In genomic region chr9:131116281-131117101, GRCh38 we compare ENCODE assay signal across 14 cellular contexts. TPM values are rescaled to one million over a fixed set of nuclear protein-coding genes. Genes with fewer than 3 reads are reported as not detected.
DNase-seq lines count a peak whose midpoint lies in the region; ATAC-seq and TF ChIP-seq lines count a peak whose summit lies in the region.
"Had no signal": no experiment of that assay in that cellular context is flagged by ENCODE, and none has a peak within 500 bp of the region (broad histone marks: within the 10 kb centered on the region; RNA-seq: fewer than 3 reads in every experiment).

No MANE protein-coding gene starts in this region.

- H3K4me3 Mint-ChIP-seq in activated CD4-positive, alpha-beta T cell treated with anti-CD3 and anti-CD28 coated beads for 36 hours: no peak overlapping the region
- H3K4me3 Mint-ChIP-seq: activated naive CD4-positive, alpha-beta T cell treated with anti-CD3 and anti-CD28 coated beads, Interleukin-2, amount 50 U/mL, for 24 hours; naive B cell had no signal

- dilution Hi-C loops in mammary epithelial cell (cut with HindIII; ENCODE audit: low sequenced_read_pairs): no loop called here

- TF ChIP-seq CTCF in breast epithelium (IDR thresholded peaks at IDR 0.05): no peak
- no peak for TF ChIP-seq CTCF in mammary epithelial cell (conservative IDR thresholded peaks at IDR 0.05 in 1 of 2, IDR thresholded peaks at IDR 0.05 in 1 of 2; ENCODE audit: extremely low read depth in 1 of 2, insufficient read depth in 1 of 2, low read depth in 1 of 2, low read length in 2 of 2)

- peak overlapping the region; percentile 86 for H3K23ac ChIP-seq in neuronal stem cell (ENCODE audit: low read depth, low read length, poor library complexity)

- H2BK5ac ChIP-seq in neuronal stem cell (ENCODE audit: low read length): peak overlapping the region; percentile 59

- H4K91ac ChIP-seq in neuronal stem cell (ENCODE audit: low read depth, low read length, poor library complexity): no peak overlapping the region

- H3K27ac ChIP-seq in breast epithelium: peak overlapping the region; percentile 48 to 52
- H3K27ac ChIP-seq in mammary epithelial cell (ENCODE audit: insufficient read depth, low read depth, low read length): no peak overlapping the region
- no peak overlapping the region for H3K27ac ChIP-seq in neuronal stem cell (replicated peaks; ENCODE audit: low read length)
- peak overlapping the region in 1 of 2 donors; percentile 39 for H3K27ac ChIP-seq in aorta (ENCODE audit: low read depth in 1 of 2, low read length in 2 of 2)
- H3K27ac ChIP-seq: colonic mucosa had no signal

- in situ Hi-C loops in mammary epithelial cell (cut with MboI; ENCODE audit: low sequenced_read_pairs in 2 of 2): no loop called here

- no peak overlapping the region for H3K18ac ChIP-seq in neuronal stem cell (ENCODE audit: low read length)

- no peak overlapping the region for H2BK15ac ChIP-seq in neuronal stem cell (ENCODE audit: low read length)

- H3K4me1 ChIP-seq in breast epithelium (no peaks in the 10 kb centered on the region), mammary epithelial cell (ENCODE audit: insufficient read depth, low read length) (peaks cover 15% of the 10 kb centered on the region), neuronal stem cell (ENCODE audit: control insufficient read depth in 2 of 2, insufficient read depth in 1 of 2, low read depth in 1 of 2, low read length in 2 of 2) (peaks cover 10 to 13% of the 10 kb centered on the region in 2 donors), aorta (ENCODE audit: control insufficient read depth in 1 of 2, insufficient read depth in 2 of 2, low read length in 2 of 2) (no peaks in the 10 kb centered on the region)
- H3K4me1 ChIP-seq: colonic mucosa had no signal

- no peak overlapping the region for H3K9ac ChIP-seq in mammary epithelial cell (ENCODE audit: insufficient read depth, low read length)
- H3K9ac ChIP-seq in neuronal stem cell (ENCODE audit: low read depth, low read length, poor library complexity): no peak overlapping the region

- no peaks in the 10 kb centered on the region for H3K36me3 Mint-ChIP-seq in activated CD4-positive, alpha-beta T cell treated with anti-CD3 and anti-CD28 coated beads for 36 hours (ENCODE audit: low read depth)
- H3K36me3 Mint-ChIP-seq: activated naive CD4-positive, alpha-beta T cell treated with anti-CD3 and anti-CD28 coated beads, Interleukin-2, amount 50 U/mL, for 24 hours; naive B cell had no signal

- WGBS in mammary epithelial cell (ENCODE audit: low coverage, missing lambda C conversion rate): 66% methylated on average over 12 of the region's 22 CpGs
- no CpG with 5 or more reads among the region's 22 CpGs for WGBS in neuronal stem cell (ENCODE audit: extremely low coverage in 2 of 2, insufficient read length in 2 of 2, insufficient replicate concordance in 1 of 2), 2 donors
- 56 to 59% methylated on average over 22 of the region's 22 CpGs for WGBS in aorta, 2 donors

- H2AK5ac ChIP-seq in neuronal stem cell (ENCODE audit: low read depth, low read length): no peak overlapping the region

- H3K27me3 ChIP-seq in breast epithelium (no peaks in the 10 kb centered on the region), mammary epithelial cell (ENCODE audit: insufficient read depth, low read length) (no peaks in the 10 kb centered on the region), neuronal stem cell (ENCODE audit: control insufficient read depth in 3 of 3, insufficient read depth in 3 of 3, low read depth in 1 of 3, low read length in 3 of 3) (no peaks in the 10 kb centered on the region), aorta (ENCODE audit: control insufficient read depth in 1 of 2, insufficient read depth in 2 of 2, low read length in 1 of 2) (no peaks in the 10 kb centered on the region)
- H3K27me3 ChIP-seq: colonic mucosa had no signal

- H3K4ac ChIP-seq in neuronal stem cell (ENCODE audit: low read length): no peak overlapping the region

- H3K9me3 Mint-ChIP-seq in activated CD4-positive, alpha-beta T cell treated with anti-CD3 and anti-CD28 coated beads for 36 hours (ENCODE audit: low read depth): no peaks in the 10 kb centered on the region
- H3K9me3 Mint-ChIP-seq: activated naive CD4-positive, alpha-beta T cell treated with anti-CD3 and anti-CD28 coated beads, Interleukin-2, amount 50 U/mL, for 24 hours; naive B cell had no signal

- BruUV-seq in mammary epithelial cell (replicated peaks; lab: Mats Ljungman, UMichigan): no TSS peak

- H3K4me2 ChIP-seq in mammary epithelial cell (ENCODE audit: insufficient read depth, low read depth, low read length): no peak overlapping the region
- no peak overlapping the region for H3K4me2 ChIP-seq in neuronal stem cell (ENCODE audit: insufficient read depth, low read length, poor library complexity, severe bottlenecking)

- no peaks in the 10 kb centered on the region for H3K36me3 ChIP-seq in breast epithelium
- no peaks in the 10 kb centered on the region for H3K36me3 ChIP-seq in mammary epithelial cell (ENCODE audit: insufficient read depth, low read length)
- H3K36me3 ChIP-seq in neuronal stem cell (replicated peaks in 1 of 2; ENCODE audit: control insufficient read depth in 2 of 2, insufficient read depth in 2 of 2, low read length in 2 of 2): peaks cover 44 to 74% of the 10 kb centered on the region in 2 donors
- H3K36me3 ChIP-seq in aorta (ENCODE audit: control insufficient read depth in 1 of 2, insufficient read depth in 2 of 2, low read length in 1 of 2): no peaks in the 10 kb centered on the region
- H3K36me3 ChIP-seq: colonic mucosa had no signal

- H3K9me3 ChIP-seq in breast epithelium (no peaks in the 10 kb centered on the region), mammary epithelial cell (replicated peaks; ENCODE audit: insufficient read depth, low read length) (no peaks in the 10 kb centered on the region), neuronal stem cell (replicated peaks in 1 of 2; ENCODE audit: control insufficient read depth in 2 of 2, insufficient read depth in 1 of 2, low read depth in 1 of 2, low read length in 2 of 2) (no peaks in the 10 kb centered on the region), aorta (ENCODE audit: control insufficient read depth, low read length) (no peaks in the 10 kb centered on the region)
- H3K9me3 ChIP-seq: colonic mucosa had no signal

- H4K20me1 ChIP-seq in mammary epithelial cell (ENCODE audit: insufficient read depth, low read length): no peaks in the 10 kb centered on the region

- no peaks in the 10 kb centered on the region for H3K79me2 ChIP-seq in mammary epithelial cell (ENCODE audit: insufficient read depth, low read length)

- intact Hi-C loops in breast epithelium (cut with DNase I; ENCODE audit: low total_unique reads): no loop called here
- intact Hi-C loops in mammary epithelial cell (cut with micrococcal nuclease): no loop called here
- intact Hi-C loops in Right ventricle myocardium inferior (cut with DNase I): no loop called here
- intact Hi-C loops in aorta (cut with DNase I): no loop called here
- intact Hi-C loops in activated CD4-positive, alpha-beta T cell treated with anti-CD3 and anti-CD28 coated beads for 36 hours (cut with DNase I, micrococcal nuclease): no loop called here

- H2BK12ac ChIP-seq in neuronal stem cell (ENCODE audit: low read length): no peak overlapping the region

- POLR2A ChIA-PET in activated CD4-positive, alpha-beta T cell treated with anti-CD3 and anti-CD28 coated beads for 36 hours (lab: Charles Lee): no interaction called here

- peak; percentile 42 for ATAC-seq in Right ventricle myocardium inferior
- peak; percentile 87 for ATAC-seq in aorta (ENCODE audit: low FRiP score)
- no peak for ATAC-seq in activated CD4-positive, CD25-positive, alpha-beta regulatory T cell treated with anti-CD3 and anti-CD28 coated beads, Interleukin-2, amount 50 U/mL, for 24 hours
- ATAC-seq in activated CD4-positive, alpha-beta T cell treated with anti-CD3 and anti-CD28 coated beads for 36 hours: no peak

- no peak for TF ChIP-seq POLR2A in breast epithelium (IDR thresholded peaks at IDR 0.05)

- no peak overlapping the region for H3K14ac ChIP-seq in neuronal stem cell (ENCODE audit: low read length)

- no peak overlapping the region for H4K8ac ChIP-seq in neuronal stem cell (ENCODE audit: low read depth, low read length)

- peaks cover 4% of the 10 kb centered on the region for H3K27me3 Mint-ChIP-seq in activated CD4-positive, alpha-beta T cell treated with anti-CD3 and anti-CD28 coated beads for 36 hours
- H3K27me3 Mint-ChIP-seq: activated naive CD4-positive, alpha-beta T cell treated with anti-CD3 and anti-CD28 coated beads, Interleukin-2, amount 50 U/mL, for 24 hours had no signal

- H3K4me1 Mint-ChIP-seq in activated CD4-positive, alpha-beta T cell treated with anti-CD3 and anti-CD28 coated beads for 36 hours: no peaks in the 10 kb centered on the region
- H3K4me1 Mint-ChIP-seq: activated naive CD4-positive, alpha-beta T cell treated with anti-CD3 and anti-CD28 coated beads, Interleukin-2, amount 50 U/mL, for 24 hours; naive B cell had no signal

- H3K79me1 ChIP-seq in neuronal stem cell (ENCODE audit: low read depth, low read length): peaks cover 3% of the 10 kb centered on the region

- H3K27ac Mint-ChIP-seq in activated CD4-positive, alpha-beta T cell treated with anti-CD3 and anti-CD28 coated beads for 36 hours: no peak overlapping the region
- H3K27ac Mint-ChIP-seq: activated naive CD4-positive, alpha-beta T cell treated with anti-CD3 and anti-CD28 coated beads, Interleukin-2, amount 50 U/mL, for 24 hours; naive B cell had no signal

- H3K4me3 ChIP-seq in breast epithelium (no peak overlapping the region), mammary epithelial cell (replicated peaks in 1 of 3; ENCODE audit: insufficient read depth in 1 of 3, low read depth in 2 of 3, low read length in 3 of 3) (no peak overlapping the region), neuronal stem cell (ENCODE audit: low read length in 2 of 2) (no peak overlapping the region), aorta (ENCODE audit: low read length in 2 of 2) (no peak overlapping the region)
- H3K4me3 ChIP-seq: colonic mucosa had no signal

- CTCF ChIA-PET in mammary epithelial cell (lab: Charles Lee; ENCODE audit: low non-redundant PET): no interaction called here
- CTCF ChIA-PET in activated CD4-positive, alpha-beta T cell treated with anti-CD3 and anti-CD28 coated beads for 36 hours (lab: Charles Lee): no interaction called here

- no peak for DNase-seq in breast epithelium (ENCODE audit: low spot score in 2 of 2)
- DNase-seq in mammary epithelial cell: no peak
- no peak for DNase-seq in Right ventricle myocardium inferior (ENCODE audit: missing footprints)
- no peak for DNase-seq in neuronal stem cell (ENCODE audit: low spot score)
- peak in 1 of 2 donors; percentile 77 for DNase-seq in aorta
- DNase-seq in AG08396 (ENCODE audit: low spot score): no peak
- no peak for DNase-seq in activated CD4-positive, alpha-beta T cell treated with anti-CD3 and anti-CD28 coated beads for 36 hours
- DNase-seq: activated CD4-positive, CD25-positive, alpha-beta regulatory T cell treated with anti-CD3 and anti-CD28 coated beads, Interleukin-2, amount 50 U/mL, for 72 hours; activated CD8-positive, alpha-beta memory T cell treated with anti-CD3 and anti-CD28 coated beads, Interleukin-2, amount 50 U/mL, for 4 hours; colonic mucosa; naive B cell; stimulated activated naive CD4-positive, alpha-beta T cell treated with Interleukin-2 at 50 U/mL for 16 hours had no signal

- H2BK120ac ChIP-seq in neuronal stem cell (ENCODE audit: low read depth, low read length): no peak overlapping the region

- H2AFZ ChIP-seq in mammary epithelial cell (ENCODE audit: low read depth, low read length) (no peak overlapping the region), neuronal stem cell (ENCODE audit: low read length) (no peak overlapping the region)

RNA-seq across cellular contexts. Expression of gene NUP214, which starts 8.9 kb away (rescaled TPM):
- total RNA-seq in breast epithelium: 10 to 100 TPM; 37.4 to 47.5 (median 40.0) TPM
- 10 to 100 TPM; 17.2 to 42.5 TPM for total RNA-seq in mammary epithelial cell
- 5.8 TPM for polyA plus RNA-seq in mammary epithelial cell
- 66.7 TPM for polyA minus RNA-seq in mammary epithelial cell
- total RNA-seq in Right ventricle myocardium inferior: 20.8 TPM
- polyA plus RNA-seq in neuronal stem cell (2013, experiment 1 of 2): 22.4 TPM
- 21.0 TPM for polyA plus RNA-seq in neuronal stem cell (2013, experiment 2 of 2)
- 10 to 100 TPM; 53.2 to 63.6 TPM for total RNA-seq in aorta
- polyA plus RNA-seq in aorta: 10 to 100 TPM in 1 of 2 donors, 1 to 10 TPM in 1; 6.6 to 27.5 TPM
- 10 to 100 TPM; 61.4 to 97.7 TPM for total RNA-seq in activated CD4-positive, alpha-beta T cell treated with anti-CD3 and anti-CD28 coated beads for 36 hours

RNA-seq across cellular contexts. Expression of gene AIF1L, which starts 20.2 kb away (rescaled TPM):
- 10 to 100 TPM; 12.5 to 33.8 (median 22.5) TPM for total RNA-seq in breast epithelium
- 10 to 100 TPM in 1 of 2 donors, 1 to 10 TPM in 1; 5.2 to 10.7 TPM for total RNA-seq in mammary epithelial cell
- 5.8 TPM for polyA plus RNA-seq in mammary epithelial cell
- polyA minus RNA-seq in mammary epithelial cell: 10.3 TPM
- total RNA-seq in Right ventricle myocardium inferior: 22.2 TPM
- polyA plus RNA-seq in neuronal stem cell (2013, experiment 1 of 2): 90.6 TPM
- 91.1 TPM for polyA plus RNA-seq in neuronal stem cell (2013, experiment 2 of 2)
- total RNA-seq in aorta: 10 to 100 TPM; 17.4 to 38.1 TPM
- 10 to 100 TPM in 1 of 2 donors, 1 to 10 TPM in 1; 5.5 to 37.8 TPM for polyA plus RNA-seq in aorta
- total RNA-seq in activated CD4-positive, alpha-beta T cell treated with anti-CD3 and anti-CD28 coated beads for 36 hours: 1 to 10 TPM; 1.0 to 1.4 TPM

Comparison
In these comparisons a context has a peak if more than half of its experiments do, and no peak if none do; other contexts are left out.
1. H3K27ac ChIP-seq: peak in breast epithelium (2 of 2); none in mammary epithelial cell (single experiment) and neuronal stem cell (single experiment).
2. ATAC-seq: peak in Right ventricle myocardium inferior (single experiment) and aorta (single experiment); none in activated CD4-positive, CD25-positive, alpha-beta regulatory T cell treated with anti-CD3 and anti-CD28 coated beads, Interleukin-2, amount 50 U/mL, for 24 hours (0 of 2) and activated CD4-positive, alpha-beta T cell treated with anti-CD3 and anti-CD28 coated beads for 36 hours (single experiment).